Comparison of ENCODE assay signal across 1 cellular context in the genomic region with DNA sequence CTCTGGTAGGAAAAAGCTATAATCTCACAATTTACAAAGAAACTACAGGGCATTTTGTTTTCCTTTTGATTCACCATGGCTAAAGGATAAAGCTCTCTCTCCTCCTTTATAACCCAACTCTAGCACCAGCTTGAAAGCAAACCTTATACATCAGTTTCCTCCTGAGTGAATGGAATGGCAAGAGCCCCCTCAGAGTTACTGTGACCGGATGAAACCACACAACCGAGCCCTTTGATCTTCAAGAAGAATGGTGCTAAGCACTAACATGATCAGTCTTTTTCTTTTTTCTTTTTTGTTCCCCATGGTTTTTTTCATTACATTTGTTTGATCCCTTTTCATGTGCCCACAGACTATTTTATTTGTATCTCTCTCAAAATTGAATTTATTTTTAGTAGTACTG.
TF ChIP-seq lines count a peak whose summit lies in the region.

No MANE protein-coding gene starts in this region.

TF ChIP-seq in WTC11, 78 proteins besides CTCF, POLR2A, EP300 and RAD21 (continued from another document):
- TF ChIP-seq, protein P1, sequence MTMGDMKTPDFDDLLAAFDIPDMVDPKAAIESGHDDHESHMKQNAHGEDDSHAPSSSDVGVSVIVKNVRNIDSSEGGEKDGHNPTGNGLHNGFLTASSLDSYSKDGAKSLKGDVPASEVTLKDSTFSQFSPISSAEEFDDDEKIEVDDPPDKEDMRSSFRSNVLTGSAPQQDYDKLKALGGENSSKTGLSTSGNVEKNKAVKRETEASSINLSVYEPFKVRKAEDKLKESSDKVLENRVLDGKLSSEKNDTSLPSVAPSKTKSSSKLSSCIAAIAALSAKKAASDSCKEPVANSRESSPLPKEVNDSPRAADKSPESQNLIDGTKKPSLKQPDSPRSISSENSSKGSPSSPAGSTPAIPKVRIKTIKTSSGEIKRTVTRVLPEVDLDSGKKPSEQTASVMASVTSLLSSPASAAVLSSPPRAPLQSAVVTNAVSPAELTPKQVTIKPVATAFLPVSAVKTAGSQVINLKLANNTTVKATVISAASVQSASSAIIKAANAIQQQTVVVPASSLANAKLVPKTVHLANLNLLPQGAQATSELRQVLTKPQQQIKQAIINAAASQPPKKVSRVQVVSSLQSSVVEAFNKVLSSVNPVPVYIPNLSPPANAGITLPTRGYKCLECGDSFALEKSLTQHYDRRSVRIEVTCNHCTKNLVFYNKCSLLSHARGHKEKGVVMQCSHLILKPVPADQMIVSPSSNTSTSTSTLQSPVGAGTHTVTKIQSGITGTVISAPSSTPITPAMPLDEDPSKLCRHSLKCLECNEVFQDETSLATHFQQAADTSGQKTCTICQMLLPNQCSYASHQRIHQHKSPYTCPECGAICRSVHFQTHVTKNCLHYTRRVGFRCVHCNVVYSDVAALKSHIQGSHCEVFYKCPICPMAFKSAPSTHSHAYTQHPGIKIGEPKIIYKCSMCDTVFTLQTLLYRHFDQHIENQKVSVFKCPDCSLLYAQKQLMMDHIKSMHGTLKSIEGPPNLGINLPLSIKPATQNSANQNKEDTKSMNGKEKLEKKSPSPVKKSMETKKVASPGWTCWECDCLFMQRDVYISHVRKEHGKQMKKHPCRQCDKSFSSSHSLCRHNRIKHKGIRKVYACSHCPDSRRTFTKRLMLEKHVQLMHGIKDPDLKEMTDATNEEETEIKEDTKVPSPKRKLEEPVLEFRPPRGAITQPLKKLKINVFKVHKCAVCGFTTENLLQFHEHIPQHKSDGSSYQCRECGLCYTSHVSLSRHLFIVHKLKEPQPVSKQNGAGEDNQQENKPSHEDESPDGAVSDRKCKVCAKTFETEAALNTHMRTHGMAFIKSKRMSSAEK (CRISPR knock-in tag; IDR thresholded peaks at IDR 0.05; ENCODE audit: borderline replicate concordance), result no peak
- TF ChIP-seq, protein P2, sequence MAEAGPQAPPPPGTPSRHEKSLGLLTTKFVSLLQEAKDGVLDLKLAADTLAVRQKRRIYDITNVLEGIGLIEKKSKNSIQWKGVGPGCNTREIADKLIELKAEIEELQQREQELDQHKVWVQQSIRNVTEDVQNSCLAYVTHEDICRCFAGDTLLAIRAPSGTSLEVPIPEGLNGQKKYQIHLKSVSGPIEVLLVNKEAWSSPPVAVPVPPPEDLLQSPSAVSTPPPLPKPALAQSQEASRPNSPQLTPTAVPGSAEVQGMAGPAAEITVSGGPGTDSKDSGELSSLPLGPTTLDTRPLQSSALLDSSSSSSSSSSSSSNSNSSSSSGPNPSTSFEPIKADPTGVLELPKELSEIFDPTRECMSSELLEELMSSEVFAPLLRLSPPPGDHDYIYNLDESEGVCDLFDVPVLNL (CRISPR knock-in tag; IDR thresholded peaks at IDR 0.05; ENCODE audit: borderline replicate concordance, low read depth), result no peak
- no peak for TF ChIP-seq IRF2 (CRISPR knock-in tag; IDR thresholded peaks at IDR 0.05; ENCODE audit: borderline replicate concordance, low read depth)
- TF ChIP-seq, protein P3, sequence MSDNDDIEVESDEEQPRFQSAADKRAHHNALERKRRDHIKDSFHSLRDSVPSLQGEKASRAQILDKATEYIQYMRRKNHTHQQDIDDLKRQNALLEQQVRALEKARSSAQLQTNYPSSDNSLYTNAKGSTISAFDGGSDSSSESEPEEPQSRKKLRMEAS (CRISPR knock-in tag; IDR thresholded peaks at IDR 0.05), result no peak
- TF ChIP-seq, protein P4, sequence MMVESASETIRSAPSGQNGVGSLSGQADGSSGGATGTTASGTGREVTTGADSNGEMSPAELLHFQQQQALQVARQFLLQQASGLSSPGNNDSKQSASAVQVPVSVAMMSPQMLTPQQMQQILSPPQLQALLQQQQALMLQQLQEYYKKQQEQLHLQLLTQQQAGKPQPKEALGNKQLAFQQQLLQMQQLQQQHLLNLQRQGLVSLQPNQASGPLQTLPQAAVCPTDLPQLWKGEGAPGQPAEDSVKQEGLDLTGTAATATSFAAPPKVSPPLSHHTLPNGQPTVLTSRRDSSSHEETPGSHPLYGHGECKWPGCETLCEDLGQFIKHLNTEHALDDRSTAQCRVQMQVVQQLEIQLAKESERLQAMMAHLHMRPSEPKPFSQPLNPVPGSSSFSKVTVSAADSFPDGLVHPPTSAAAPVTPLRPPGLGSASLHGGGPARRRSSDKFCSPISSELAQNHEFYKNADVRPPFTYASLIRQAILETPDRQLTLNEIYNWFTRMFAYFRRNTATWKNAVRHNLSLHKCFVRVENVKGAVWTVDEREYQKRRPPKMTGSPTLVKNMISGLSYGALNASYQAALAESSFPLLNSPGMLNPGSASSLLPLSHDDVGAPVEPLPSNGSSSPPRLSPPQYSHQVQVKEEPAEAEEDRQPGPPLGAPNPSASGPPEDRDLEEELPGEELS (CRISPR knock-in tag; IDR thresholded peaks at IDR 0.05), result no peak
- TF ChIP-seq, protein P5, sequence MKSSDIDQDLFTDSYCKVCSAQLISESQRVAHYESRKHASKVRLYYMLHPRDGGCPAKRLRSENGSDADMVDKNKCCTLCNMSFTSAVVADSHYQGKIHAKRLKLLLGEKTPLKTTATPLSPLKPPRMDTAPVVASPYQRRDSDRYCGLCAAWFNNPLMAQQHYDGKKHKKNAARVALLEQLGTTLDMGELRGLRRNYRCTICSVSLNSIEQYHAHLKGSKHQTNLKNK (CRISPR knock-in tag; IDR thresholded peaks at IDR 0.05), result no peak
- TF ChIP-seq, protein P6, sequence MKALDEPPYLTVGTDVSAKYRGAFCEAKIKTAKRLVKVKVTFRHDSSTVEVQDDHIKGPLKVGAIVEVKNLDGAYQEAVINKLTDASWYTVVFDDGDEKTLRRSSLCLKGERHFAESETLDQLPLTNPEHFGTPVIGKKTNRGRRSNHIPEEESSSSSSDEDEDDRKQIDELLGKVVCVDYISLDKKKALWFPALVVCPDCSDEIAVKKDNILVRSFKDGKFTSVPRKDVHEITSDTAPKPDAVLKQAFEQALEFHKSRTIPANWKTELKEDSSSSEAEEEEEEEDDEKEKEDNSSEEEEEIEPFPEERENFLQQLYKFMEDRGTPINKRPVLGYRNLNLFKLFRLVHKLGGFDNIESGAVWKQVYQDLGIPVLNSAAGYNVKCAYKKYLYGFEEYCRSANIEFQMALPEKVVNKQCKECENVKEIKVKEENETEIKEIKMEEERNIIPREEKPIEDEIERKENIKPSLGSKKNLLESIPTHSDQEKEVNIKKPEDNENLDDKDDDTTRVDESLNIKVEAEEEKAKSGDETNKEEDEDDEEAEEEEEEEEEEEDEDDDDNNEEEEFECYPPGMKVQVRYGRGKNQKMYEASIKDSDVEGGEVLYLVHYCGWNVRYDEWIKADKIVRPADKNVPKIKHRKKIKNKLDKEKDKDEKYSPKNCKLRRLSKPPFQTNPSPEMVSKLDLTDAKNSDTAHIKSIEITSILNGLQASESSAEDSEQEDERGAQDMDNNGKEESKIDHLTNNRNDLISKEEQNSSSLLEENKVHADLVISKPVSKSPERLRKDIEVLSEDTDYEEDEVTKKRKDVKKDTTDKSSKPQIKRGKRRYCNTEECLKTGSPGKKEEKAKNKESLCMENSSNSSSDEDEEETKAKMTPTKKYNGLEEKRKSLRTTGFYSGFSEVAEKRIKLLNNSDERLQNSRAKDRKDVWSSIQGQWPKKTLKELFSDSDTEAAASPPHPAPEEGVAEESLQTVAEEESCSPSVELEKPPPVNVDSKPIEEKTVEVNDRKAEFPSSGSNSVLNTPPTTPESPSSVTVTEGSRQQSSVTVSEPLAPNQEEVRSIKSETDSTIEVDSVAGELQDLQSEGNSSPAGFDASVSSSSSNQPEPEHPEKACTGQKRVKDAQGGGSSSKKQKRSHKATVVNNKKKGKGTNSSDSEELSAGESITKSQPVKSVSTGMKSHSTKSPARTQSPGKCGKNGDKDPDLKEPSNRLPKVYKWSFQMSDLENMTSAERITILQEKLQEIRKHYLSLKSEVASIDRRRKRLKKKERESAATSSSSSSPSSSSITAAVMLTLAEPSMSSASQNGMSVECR (CRISPR knock-in tag; IDR thresholded peaks at IDR 0.05; ENCODE audit: borderline replicate concordance), result no peak
